ENCODE assay signal across 24 cellular contexts in the genomic region with DNA sequence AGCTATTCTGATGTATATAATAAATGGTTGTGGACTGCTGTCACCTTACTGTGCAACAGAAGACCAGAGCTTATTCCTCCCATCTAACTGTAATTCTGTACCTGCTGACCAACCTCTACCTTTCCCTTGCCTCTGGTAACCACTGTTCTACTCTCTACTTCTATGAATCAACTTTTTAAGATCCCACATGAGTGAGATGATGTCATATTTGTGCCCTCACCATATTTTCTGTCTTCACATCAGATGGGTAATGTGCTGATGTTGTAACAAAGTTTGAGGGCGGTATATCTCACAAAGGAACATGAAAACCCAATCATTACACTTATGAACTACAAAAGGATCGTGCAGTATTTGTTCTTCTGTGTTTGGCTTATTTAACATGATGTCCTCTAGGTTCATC.
"Had no signal": no experiment of that assay in that cellular context is flagged by ENCODE, and none has a peak within 500 bp of the region (broad histone marks: within the 10 kb centered on the region; RNA-seq: fewer than 3 reads in every experiment).

No MANE protein-coding gene starts in this region.

- H3K4me1 ChIP-seq: left ventricle myocardium inferior, pancreas had no signal

- H3K4me3 ChIP-seq: esophagus muscularis mucosa, gastroesophageal sphincter, left ventricle myocardium inferior, lower lobe of right lung, pancreas, smooth muscle cell, stomach, thoracic aorta, transverse colon had no signal

- H3K9me3 Mint-ChIP-seq: effector memory CD8-positive, alpha-beta T cell had no signal

- H3K27ac ChIP-seq: epithelial cell of prostate, esophagus muscularis mucosa, gastroesophageal sphincter, left ventricle myocardium inferior, lower lobe of right lung, pancreas, stomach, thoracic aorta, transverse colon had no signal

- H3K27ac Mint-ChIP-seq: dendritic cell treated with granulocyte-macrophage colony-stimulating factor and Interleukin-4, amounts not matched to agents 40 ng/mL and 50 ng/mL, for 4 days; effector memory CD8-positive, alpha-beta T cell; memory B cell; nephron; progenitor cell of endocrine pancreas; stimulated activated memory B cell treated with anti-CD40 and anti-IgM and Interleukin-4, amounts not matched to agents 10 μg/mL and 1 μg/mL and 100 μg/mL, for 72 hours had no signal

- H3K4me1 Mint-ChIP-seq: nephron had no signal

- FAIRE-seq: keratinocyte, pancreas had no signal

- H3K27me3 Mint-ChIP-seq: dendritic cell treated with granulocyte-macrophage colony-stimulating factor and Interleukin-4, amounts not matched to agents 40 ng/mL and 50 ng/mL, for 4 days; effector memory CD8-positive, alpha-beta T cell; memory B cell; progenitor cell of endocrine pancreas; stimulated activated memory B cell treated with anti-CD40 and anti-IgM and Interleukin-4, amounts not matched to agents 10 μg/mL and 1 μg/mL and 100 μg/mL, for 72 hours had no signal

- H3K27me3 ChIP-seq: esophagus muscularis mucosa, gastroesophageal sphincter, pancreas, stomach, transverse colon had no signal

- H3K4me2 ChIP-seq: smooth muscle cell had no signal

- ATAC-seq: effector memory CD8-positive, alpha-beta T cell; gastroesophageal sphincter; lower lobe of right lung; pancreas; right cardiac atrium; stimulated activated memory B cell treated with anti-CD40 and anti-IgM and Interleukin-4, amounts not matched to agents 10 μg/mL and 1 μg/mL and 100 μg/mL, for 72 hours had no signal

- H3K9me3 ChIP-seq: esophagus muscularis mucosa, gastroesophageal sphincter, left ventricle myocardium inferior, lower lobe of right lung, pancreas, stomach, thoracic aorta, transverse colon had no signal

- DNase-seq: effector memory CD8-positive, alpha-beta T cell; glutamatergic neuron; left ventricle myocardium inferior; lower lobe of right lung; midbrain; occipital lobe; pancreas; right cardiac atrium; stimulated activated CD4-positive, alpha-beta T cell treated with anti-CD3 and anti-CD28 coated beads, Interleukin-4, amount 100 ng/mL, for 1 hour; stimulated activated CD8-positive, alpha-beta memory T cell treated with anti-CD3 and anti-CD28 coated beads, Interleukin-4, amount 100 ng/mL, for 48 hours; stomach; substantia nigra; transverse colon had no signal

- H3K4me3 Mint-ChIP-seq: dendritic cell treated with granulocyte-macrophage colony-stimulating factor and Interleukin-4, amounts not matched to agents 40 ng/mL and 50 ng/mL, for 4 days; effector memory CD8-positive, alpha-beta T cell; memory B cell; nephron; stimulated activated memory B cell treated with anti-CD40 and anti-IgM and Interleukin-4, amounts not matched to agents 10 μg/mL and 1 μg/mL and 100 μg/mL, for 72 hours had no signal
